1 cellular context compared by ENCODE assay signal in the genomic region with DNA sequence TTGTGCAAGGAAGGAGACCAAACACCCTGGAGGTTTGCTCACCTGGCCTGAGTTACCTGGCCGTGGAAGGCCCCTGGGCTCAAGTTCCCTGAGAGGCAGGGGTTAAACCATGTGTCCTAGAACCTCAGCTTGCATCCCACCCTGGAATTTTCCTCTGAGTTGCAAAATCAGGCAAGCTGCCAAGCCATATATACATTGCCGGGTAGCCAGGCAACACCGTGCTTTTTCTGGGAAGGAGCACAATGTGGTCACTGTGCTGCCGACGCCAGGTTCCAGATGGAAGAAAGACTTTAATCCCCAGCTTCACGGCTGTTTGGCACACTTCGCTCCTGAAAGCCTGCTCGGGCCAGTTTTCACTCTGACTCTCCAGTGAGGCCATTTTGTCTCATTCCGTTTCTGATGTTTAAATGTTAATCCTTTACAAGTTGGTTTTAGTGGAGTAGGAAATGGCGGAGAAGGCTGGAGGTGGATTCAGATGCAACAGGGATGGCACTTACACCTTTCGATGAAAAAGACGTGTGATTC.
A peak's percentile ranks its signal among the peaks of the same experiment; 100 is the strongest.
TF ChIP-seq lines count a peak whose summit lies in the region.

No MANE protein-coding gene starts in this region.

TF ChIP-seq in HepG2, 621 proteins besides CTCF, POLR2A, EP300 and RAD21 (continued from another document and continues in another):
- TF ChIP-seq, protein P1, sequence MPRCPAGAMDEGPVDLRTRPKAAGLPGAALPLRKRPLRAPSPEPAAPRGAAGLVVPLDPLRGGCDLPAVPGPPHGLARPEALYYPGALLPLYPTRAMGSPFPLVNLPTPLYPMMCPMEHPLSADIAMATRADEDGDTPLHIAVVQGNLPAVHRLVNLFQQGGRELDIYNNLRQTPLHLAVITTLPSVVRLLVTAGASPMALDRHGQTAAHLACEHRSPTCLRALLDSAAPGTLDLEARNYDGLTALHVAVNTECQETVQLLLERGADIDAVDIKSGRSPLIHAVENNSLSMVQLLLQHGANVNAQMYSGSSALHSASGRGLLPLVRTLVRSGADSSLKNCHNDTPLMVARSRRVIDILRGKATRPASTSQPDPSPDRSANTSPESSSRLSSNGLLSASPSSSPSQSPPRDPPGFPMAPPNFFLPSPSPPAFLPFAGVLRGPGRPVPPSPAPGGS (CRISPR knock-in tag; IDR thresholded peaks at IDR 0.05), result 0 out of 2 replicates have a peak, but pooled peaks have one; percentile 72
- TF ChIP-seq, protein P2, sequence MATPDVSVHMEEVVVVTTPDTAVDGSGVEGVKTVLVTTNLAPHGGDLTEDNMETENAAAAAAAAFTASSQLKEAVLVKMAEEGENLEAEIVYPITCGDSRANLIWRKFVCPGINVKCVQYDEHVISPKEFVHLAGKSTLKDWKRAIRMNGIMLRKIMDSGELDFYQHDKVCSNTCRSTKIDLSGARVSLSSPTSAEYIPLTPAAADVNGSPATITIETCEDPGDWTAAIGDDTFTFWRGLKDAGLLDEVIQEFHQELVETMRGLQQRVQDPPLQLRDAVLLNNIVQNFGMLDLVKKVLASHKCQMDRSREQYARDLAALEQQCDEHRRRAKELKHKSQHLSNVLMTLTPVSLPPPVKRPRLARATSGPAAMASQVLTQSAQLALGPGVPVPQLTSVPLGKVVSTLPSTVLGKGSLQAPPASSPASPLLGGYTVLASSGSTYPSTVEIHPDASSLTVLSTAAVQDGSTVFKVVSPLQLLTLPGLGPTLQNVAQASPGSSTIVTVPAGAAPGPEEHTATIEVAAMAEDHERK (CRISPR knock-in tag; IDR thresholded peaks at IDR 0.05; ENCODE audit: low read depth), result no peak
- peak; percentile 82 for TF ChIP-seq CBX1 (IDR thresholded peaks at IDR 0.05; ENCODE audit: low read depth)
- TF ChIP-seq, protein P3, sequence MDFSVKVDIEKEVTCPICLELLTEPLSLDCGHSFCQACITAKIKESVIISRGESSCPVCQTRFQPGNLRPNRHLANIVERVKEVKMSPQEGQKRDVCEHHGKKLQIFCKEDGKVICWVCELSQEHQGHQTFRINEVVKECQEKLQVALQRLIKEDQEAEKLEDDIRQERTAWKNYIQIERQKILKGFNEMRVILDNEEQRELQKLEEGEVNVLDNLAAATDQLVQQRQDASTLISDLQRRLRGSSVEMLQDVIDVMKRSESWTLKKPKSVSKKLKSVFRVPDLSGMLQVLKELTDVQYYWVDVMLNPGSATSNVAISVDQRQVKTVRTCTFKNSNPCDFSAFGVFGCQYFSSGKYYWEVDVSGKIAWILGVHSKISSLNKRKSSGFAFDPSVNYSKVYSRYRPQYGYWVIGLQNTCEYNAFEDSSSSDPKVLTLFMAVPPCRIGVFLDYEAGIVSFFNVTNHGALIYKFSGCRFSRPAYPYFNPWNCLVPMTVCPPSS (IDR thresholded peaks at IDR 0.05), result no peak
- TF ChIP-seq MIER2 (CRISPR knock-in tag; IDR thresholded peaks at IDR 0.05), result peak; percentile 81
- peak; percentile 63; the same call in 1 of the 2 replicates for TF ChIP-seq ZNF180 (CRISPR knock-in tag; IDR thresholded peaks at IDR 0.05; ENCODE audit: borderline replicate concordance, low read depth)
- TF ChIP-seq PRMT3 (CRISPR knock-in tag; IDR thresholded peaks at IDR 0.05; ENCODE audit: borderline replicate concordance, low read depth), result 0 out of 2 replicates have a peak, but pooled peaks have one; percentile 35
- TF ChIP-seq ARID2 (CRISPR knock-in tag; IDR thresholded peaks at IDR 0.05; ENCODE audit: borderline replicate concordance), result peak; percentile 92; the same call in 1 of the 2 replicates
- TF ChIP-seq ZNF24 (IDR thresholded peaks at IDR 0.05), result no peak
- TF ChIP-seq, protein P4, sequence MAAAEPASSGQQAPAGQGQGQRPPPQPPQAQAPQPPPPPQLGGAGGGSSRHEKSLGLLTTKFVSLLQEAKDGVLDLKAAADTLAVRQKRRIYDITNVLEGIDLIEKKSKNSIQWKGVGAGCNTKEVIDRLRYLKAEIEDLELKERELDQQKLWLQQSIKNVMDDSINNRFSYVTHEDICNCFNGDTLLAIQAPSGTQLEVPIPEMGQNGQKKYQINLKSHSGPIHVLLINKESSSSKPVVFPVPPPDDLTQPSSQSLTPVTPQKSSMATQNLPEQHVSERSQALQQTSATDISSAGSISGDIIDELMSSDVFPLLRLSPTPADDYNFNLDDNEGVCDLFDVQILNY (CRISPR knock-in tag; conservative IDR thresholded peaks at IDR 0.05), result no peak
- no peak for TF ChIP-seq GZF1 (CRISPR knock-in tag; IDR thresholded peaks at IDR 0.05)
- peak; percentile 87; the same call in 1 of the 2 replicates for TF ChIP-seq ZFP82 (CRISPR knock-in tag; IDR thresholded peaks at IDR 0.05; ENCODE audit: borderline replicate concordance)
- no peak for TF ChIP-seq CC2D1A (CRISPR knock-in tag; IDR thresholded peaks at IDR 0.05)
- TF ChIP-seq ZC3H13 (CRISPR knock-in tag; IDR thresholded peaks at IDR 0.05), result peak; percentile 83
- no peak for TF ChIP-seq SKI (IDR thresholded peaks at IDR 0.05; ENCODE audit: partially characterized antibody)
- TF ChIP-seq ZNF326 (CRISPR knock-in tag; IDR thresholded peaks at IDR 0.05; ENCODE audit: borderline replicate concordance), result no peak; the same call in 1 of the 2 replicates
- TF ChIP-seq, protein P5, sequence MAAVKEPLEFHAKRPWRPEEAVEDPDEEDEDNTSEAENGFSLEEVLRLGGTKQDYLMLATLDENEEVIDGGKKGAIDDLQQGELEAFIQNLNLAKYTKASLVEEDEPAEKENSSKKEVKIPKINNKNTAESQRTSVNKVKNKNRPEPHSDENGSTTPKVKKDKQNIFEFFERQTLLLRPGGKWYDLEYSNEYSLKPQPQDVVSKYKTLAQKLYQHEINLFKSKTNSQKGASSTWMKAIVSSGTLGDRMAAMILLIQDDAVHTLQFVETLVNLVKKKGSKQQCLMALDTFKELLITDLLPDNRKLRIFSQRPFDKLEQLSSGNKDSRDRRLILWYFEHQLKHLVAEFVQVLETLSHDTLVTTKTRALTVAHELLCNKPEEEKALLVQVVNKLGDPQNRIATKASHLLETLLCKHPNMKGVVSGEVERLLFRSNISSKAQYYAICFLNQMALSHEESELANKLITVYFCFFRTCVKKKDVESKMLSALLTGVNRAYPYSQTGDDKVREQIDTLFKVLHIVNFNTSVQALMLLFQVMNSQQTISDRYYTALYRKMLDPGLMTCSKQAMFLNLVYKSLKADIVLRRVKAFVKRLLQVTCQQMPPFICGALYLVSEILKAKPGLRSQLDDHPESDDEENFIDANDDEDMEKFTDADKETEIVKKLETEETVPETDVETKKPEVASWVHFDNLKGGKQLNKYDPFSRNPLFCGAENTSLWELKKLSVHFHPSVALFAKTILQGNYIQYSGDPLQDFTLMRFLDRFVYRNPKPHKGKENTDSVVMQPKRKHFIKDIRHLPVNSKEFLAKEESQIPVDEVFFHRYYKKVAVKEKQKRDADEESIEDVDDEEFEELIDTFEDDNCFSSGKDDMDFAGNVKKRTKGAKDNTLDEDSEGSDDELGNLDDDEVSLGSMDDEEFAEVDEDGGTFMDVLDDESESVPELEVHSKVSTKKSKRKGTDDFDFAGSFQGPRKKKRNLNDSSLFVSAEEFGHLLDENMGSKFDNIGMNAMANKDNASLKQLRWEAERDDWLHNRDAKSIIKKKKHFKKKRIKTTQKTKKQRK (IDR thresholded peaks at IDR 0.05; ENCODE audit: low read length), result no peak
- TF ChIP-seq SPEN (CRISPR knock-in tag; IDR thresholded peaks at IDR 0.05; ENCODE audit: low read depth), result no peak; the same call in 1 of the 2 replicates
- TF ChIP-seq, protein P6, sequence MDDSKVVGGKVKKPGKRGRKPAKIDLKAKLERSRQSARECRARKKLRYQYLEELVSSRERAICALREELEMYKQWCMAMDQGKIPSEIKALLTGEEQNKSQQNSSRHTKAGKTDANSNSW (CRISPR knock-in tag; IDR thresholded peaks at IDR 0.05; ENCODE audit: borderline replicate concordance), result no peak
- no peak; the same call in 1 of the 2 replicates for TF ChIP-seq ZFP41 (CRISPR knock-in tag; IDR thresholded peaks at IDR 0.05; ENCODE audit: borderline replicate concordance)
- TF ChIP-seq TBP (CRISPR knock-in tag; IDR thresholded peaks at IDR 0.05), result no peak
- TF ChIP-seq ZNF720 (CRISPR knock-in tag; IDR thresholded peaks at IDR 0.05), result no peak
- no peak for TF ChIP-seq ZNF569 (CRISPR knock-in tag; IDR thresholded peaks at IDR 0.05; ENCODE audit: borderline replicate concordance)
- no peak for TF ChIP-seq ONECUT2 (CRISPR knock-in tag; IDR thresholded peaks at IDR 0.05)
- TF ChIP-seq, protein P7, sequence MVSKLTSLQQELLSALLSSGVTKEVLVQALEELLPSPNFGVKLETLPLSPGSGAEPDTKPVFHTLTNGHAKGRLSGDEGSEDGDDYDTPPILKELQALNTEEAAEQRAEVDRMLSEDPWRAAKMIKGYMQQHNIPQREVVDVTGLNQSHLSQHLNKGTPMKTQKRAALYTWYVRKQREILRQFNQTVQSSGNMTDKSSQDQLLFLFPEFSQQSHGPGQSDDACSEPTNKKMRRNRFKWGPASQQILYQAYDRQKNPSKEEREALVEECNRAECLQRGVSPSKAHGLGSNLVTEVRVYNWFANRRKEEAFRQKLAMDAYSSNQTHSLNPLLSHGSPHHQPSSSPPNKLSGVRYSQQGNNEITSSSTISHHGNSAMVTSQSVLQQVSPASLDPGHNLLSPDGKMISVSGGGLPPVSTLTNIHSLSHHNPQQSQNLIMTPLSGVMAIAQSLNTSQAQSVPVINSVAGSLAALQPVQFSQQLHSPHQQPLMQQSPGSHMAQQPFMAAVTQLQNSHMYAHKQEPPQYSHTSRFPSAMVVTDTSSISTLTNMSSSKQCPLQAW (CRISPR knock-in tag; IDR thresholded peaks at IDR 0.05), result peak; percentile 92
- TF ChIP-seq, protein P8, sequence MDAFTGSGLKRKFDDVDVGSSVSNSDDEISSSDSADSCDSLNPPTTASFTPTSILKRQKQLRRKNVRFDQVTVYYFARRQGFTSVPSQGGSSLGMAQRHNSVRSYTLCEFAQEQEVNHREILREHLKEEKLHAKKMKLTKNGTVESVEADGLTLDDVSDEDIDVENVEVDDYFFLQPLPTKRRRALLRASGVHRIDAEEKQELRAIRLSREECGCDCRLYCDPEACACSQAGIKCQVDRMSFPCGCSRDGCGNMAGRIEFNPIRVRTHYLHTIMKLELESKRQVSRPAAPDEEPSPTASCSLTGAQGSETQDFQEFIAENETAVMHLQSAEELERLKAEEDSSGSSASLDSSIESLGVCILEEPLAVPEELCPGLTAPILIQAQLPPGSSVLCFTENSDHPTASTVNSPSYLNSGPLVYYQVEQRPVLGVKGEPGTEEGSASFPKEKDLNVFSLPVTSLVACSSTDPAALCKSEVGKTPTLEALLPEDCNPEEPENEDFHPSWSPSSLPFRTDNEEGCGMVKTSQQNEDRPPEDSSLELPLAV (CRISPR knock-in tag; conservative IDR thresholded peaks at IDR 0.05; ENCODE audit: low read depth), result no peak
- TF ChIP-seq, protein P9, sequence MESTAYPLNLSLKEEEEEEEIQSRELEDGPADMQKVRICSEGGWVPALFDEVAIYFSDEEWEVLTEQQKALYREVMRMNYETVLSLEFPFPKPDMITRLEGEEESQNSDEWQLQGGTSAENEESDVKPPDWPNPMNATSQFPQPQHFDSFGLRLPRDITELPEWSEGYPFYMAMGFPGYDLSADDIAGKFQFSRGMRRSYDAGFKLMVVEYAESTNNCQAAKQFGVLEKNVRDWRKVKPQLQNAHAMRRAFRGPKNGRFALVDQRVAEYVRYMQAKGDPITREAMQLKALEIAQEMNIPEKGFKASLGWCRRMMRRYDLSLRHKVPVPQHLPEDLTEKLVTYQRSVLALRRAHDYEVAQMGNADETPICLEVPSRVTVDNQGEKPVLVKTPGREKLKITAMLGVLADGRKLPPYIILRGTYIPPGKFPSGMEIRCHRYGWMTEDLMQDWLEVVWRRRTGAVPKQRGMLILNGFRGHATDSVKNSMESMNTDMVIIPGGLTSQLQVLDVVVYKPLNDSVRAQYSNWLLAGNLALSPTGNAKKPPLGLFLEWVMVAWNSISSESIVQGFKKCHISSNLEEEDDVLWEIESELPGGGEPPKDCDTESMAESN (CRISPR knock-in tag; conservative IDR thresholded peaks at IDR 0.05), result peak; percentile 88
- TF ChIP-seq, protein P10, sequence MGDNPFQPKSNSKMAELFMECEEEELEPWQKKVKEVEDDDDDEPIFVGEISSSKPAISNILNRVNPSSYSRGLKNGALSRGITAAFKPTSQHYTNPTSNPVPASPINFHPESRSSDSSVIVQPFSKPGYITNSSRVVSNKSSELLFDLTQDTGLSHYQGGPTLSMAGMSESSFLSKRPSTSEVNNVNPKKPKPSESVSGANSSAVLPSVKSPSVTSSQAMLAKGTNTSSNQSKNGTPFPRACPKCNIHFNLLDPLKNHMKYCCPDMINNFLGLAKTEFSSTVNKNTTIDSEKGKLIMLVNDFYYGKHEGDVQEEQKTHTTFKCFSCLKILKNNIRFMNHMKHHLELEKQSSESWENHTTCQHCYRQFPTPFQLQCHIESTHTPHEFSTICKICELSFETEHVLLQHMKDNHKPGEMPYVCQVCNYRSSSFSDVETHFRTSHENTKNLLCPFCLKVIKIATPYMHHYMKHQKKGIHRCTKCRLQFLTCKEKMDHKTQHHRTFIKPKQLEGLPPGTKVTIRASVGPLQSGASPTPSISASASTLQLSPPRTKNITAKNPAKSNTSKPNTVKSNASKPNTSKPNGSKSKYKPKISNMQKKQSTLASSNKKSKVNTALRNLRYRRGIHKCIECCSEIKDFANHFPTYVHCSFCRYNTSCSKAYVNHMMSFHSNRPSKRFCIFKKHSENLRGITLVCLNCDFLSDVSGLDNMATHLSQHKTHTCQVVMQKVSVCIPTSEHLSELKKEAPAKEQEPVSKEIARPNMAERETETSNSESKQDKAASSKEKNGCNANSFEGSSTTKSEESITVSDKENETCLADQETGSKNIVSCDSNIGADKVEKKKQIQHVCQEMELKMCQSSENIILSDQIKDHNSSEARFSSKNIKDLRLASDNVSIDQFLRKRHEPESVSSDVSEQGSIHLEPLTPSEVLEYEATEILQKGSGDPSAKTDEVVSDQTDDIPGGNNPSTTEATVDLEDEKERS (CRISPR knock-in tag; IDR thresholded peaks at IDR 0.05), result peak; percentile 91; the same call in 1 of the 2 replicates
- TF ChIP-seq, protein P11, sequence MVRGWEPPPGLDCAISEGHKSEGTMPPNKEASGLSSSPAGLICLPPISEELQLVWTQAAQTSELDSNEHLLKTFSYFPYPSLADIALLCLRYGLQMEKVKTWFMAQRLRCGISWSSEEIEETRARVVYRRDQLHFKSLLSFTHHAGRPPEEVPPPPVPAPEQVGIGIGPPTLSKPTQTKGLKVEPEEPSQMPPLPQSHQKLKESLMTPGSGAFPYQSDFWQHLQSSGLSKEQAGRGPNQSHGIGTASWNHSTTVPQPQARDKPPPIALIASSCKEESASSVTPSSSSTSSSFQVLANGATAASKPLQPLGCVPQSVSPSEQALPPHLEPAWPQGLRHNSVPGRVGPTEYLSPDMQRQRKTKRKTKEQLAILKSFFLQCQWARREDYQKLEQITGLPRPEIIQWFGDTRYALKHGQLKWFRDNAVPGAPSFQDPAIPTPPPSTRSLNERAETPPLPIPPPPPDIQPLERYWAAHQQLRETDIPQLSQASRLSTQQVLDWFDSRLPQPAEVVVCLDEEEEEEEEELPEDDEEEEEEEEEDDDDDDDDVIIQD (CRISPR knock-in tag; IDR thresholded peaks at IDR 0.05; ENCODE audit: low read depth), result 0 out of 2 replicates have a peak, but pooled peaks have one; percentile 77
- TF ChIP-seq ETV6 (CRISPR knock-in tag; conservative IDR thresholded peaks at IDR 0.05), result peak; percentile 71; the same call in 1 of the 2 replicates
- TF ChIP-seq RFXAP (CRISPR knock-in tag; IDR thresholded peaks at IDR 0.05; ENCODE audit: borderline replicate concordance), result peak; percentile 90
- peak; percentile 68; the same call in 1 of the 2 replicates for TF ChIP-seq MYNN (CRISPR knock-in tag; IDR thresholded peaks at IDR 0.05; ENCODE audit: low read depth)
- TF ChIP-seq SAFB2 (CRISPR knock-in tag; IDR thresholded peaks at IDR 0.05; ENCODE audit: borderline replicate concordance, low read depth), result no peak; the same call in 1 of the 2 replicates
- TF ChIP-seq ADNP (CRISPR knock-in tag; IDR thresholded peaks at IDR 0.05), result 0 out of 2 replicates have a peak, but pooled peaks have one; percentile 60
- no peak for TF ChIP-seq EED (CRISPR knock-in tag; IDR thresholded peaks at IDR 0.05)
